17 cellular contexts compared by ENCODE assay signal in the genomic region with DNA sequence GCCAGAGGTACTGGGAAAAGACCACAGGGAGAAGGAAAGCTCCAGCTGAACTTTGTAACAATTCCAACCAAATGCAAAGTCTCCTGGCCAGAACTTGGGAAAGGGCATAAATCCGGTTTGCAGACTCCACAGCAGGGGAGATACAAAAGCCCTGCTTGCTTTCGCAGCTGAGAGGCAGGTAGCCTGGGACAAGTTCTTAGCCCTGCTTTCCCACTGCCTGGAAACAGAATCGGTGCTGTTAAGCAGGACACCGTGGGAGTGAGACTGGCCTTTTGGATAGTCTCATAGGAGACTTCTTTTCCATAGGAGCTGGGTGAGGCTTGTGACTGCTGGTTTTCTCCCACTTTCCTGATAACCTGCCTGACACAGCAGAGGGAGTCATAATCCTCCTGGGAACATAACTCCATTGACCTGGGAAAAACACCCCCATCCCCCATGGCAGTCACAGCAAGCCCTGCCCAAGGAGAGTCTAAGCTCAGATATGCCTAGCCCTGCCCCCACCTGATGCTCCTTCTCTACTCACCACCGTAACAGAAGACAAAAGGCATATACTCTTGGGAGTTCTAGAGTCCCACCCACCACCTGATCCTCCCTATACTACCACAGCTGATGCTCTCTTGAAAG.
DNase-seq lines count a peak whose midpoint lies in the region; ATAC-seq and TF ChIP-seq lines count a peak whose summit lies in the region.
"Had no signal": no experiment of that assay in that cellular context is flagged by ENCODE, and none has a peak within 500 bp of the region (broad histone marks: within the 10 kb centered on the region; RNA-seq: fewer than 3 reads in every experiment).

No MANE protein-coding gene starts in this region.

- no peaks in the 10 kb centered on the region for H3K9me3 ChIP-seq in WERI-Rb-1 (ENCODE audit: severe bottlenecking)
- H3K9me3 ChIP-seq in effector memory CD4-positive, alpha-beta T cell (ENCODE audit: control insufficient read depth, low read length), result no peaks in the 10 kb centered on the region

- H2BK15ac ChIP-seq in mesendoderm (replicated peaks; ENCODE audit: low read depth), result no peak overlapping the region

- no peak overlapping the region for H3K18ac ChIP-seq in mesendoderm (ENCODE audit: low read length)

- no peak overlapping the region for H3K9ac ChIP-seq in mesendoderm (ENCODE audit: low read length)

- no peak overlapping the region for H3K4ac ChIP-seq in mesendoderm (ENCODE audit: low read depth, low read length)

- no peak for TF ChIP-seq CTCF in WERI-Rb-1 (IDR thresholded peaks at IDR 0.05; ENCODE audit: low read depth, low read length)

- no CpG with 5 or more reads among the region's 5 CpGs for WGBS in mesendoderm (ENCODE audit: extremely low coverage, insufficient coverage, low lambda C conversion rate)

- DNase-seq in NCI-H82 (lab: John Stamatoyannopoulos, UW) (peak; percentile 46), NCI-H82 treated with DMSO at 0.1 percent for 48 hours (lab: John Stamatoyannopoulos, UW; ENCODE audit: unreplicated experiment) (no peak), WERI-Rb-1 (peak; percentile 67), mesendoderm (peak; percentile 58), NK-92 (lab: John Stamatoyannopoulos, UW; ENCODE audit: unreplicated experiment) (no peak), cerebellum (ENCODE audit: low spot score) (no peak)
- DNase-seq in effector memory CD4-positive, alpha-beta T cell, result no peak
- DNase-seq: DMS53, KG1, NCI-H1048, NCI-H1694, NCI-H226, NCI-H774, SIG-M5 had no signal

- H3K4me2 ChIP-seq in mesendoderm (ENCODE audit: low read length), result no peak overlapping the region
- H3K4me2 ChIP-seq: A549 had no signal

- H4K8ac ChIP-seq in mesendoderm (ENCODE audit: low read depth, low read length), result no peak overlapping the region

- H3K56ac ChIP-seq in mesendoderm (ENCODE audit: low read length), result no peak overlapping the region

- no peaks in the 10 kb centered on the region for H3K79me2 ChIP-seq in mesendoderm (ENCODE audit: control insufficient read depth, insufficient read depth, low read length)

- H4K5ac ChIP-seq in mesendoderm (ENCODE audit: low read length), result no peak overlapping the region

- H3K4me3 ChIP-seq in WERI-Rb-1 (ENCODE audit: low read depth, low read length) (no peak overlapping the region), mesendoderm (ENCODE audit: low read length) (no peak overlapping the region)
- no peak overlapping the region for H3K4me3 ChIP-seq in effector memory CD4-positive, alpha-beta T cell (ENCODE audit: insufficient read depth, low read depth, low read length, poor library complexity, severe bottlenecking)
- H3K4me3 ChIP-seq: A549, GM12878 had no signal

- H3K27me3 ChIP-seq in WERI-Rb-1 (ENCODE audit: insufficient read depth, low read depth, severe bottlenecking), result no peaks in the 10 kb centered on the region
- no peaks in the 10 kb centered on the region for H3K27me3 ChIP-seq in mesendoderm (ENCODE audit: insufficient read depth, low read length, poor library complexity)
- no peaks in the 10 kb centered on the region for H3K27me3 ChIP-seq in effector memory CD4-positive, alpha-beta T cell (replicated peaks; ENCODE audit: control insufficient read depth, insufficient read depth, low read length, poor library complexity, severe bottlenecking)

- no peaks in the 10 kb centered on the region for H3K36me3 ChIP-seq in WERI-Rb-1
- no peaks in the 10 kb centered on the region for H3K36me3 ChIP-seq in mesendoderm (ENCODE audit: control insufficient read depth, insufficient read depth, low read length)
- H3K36me3 ChIP-seq in effector memory CD4-positive, alpha-beta T cell (ENCODE audit: control insufficient read depth, insufficient read depth, low read length), result no peaks in the 10 kb centered on the region

- H3K79me1 ChIP-seq in mesendoderm (ENCODE audit: low read length), result no peaks in the 10 kb centered on the region

- H3K27ac ChIP-seq in WERI-Rb-1, result no peak overlapping the region
- no peak overlapping the region for H3K27ac ChIP-seq in mesendoderm (ENCODE audit: low read depth, low read length)
- no peak overlapping the region for H3K27ac ChIP-seq in effector memory CD4-positive, alpha-beta T cell (ENCODE audit: insufficient read depth, low read length, poor library complexity, severe bottlenecking)
- H3K27ac ChIP-seq: A549 had no signal

- H3K23ac ChIP-seq in mesendoderm (ENCODE audit: low read length), result no peak overlapping the region

- H2BK120ac ChIP-seq in mesendoderm (ENCODE audit: low read depth, low read length), result no peak overlapping the region

- no peak overlapping the region for H2AK5ac ChIP-seq in mesendoderm (ENCODE audit: low read length)

- H3K4me1 ChIP-seq in mesendoderm (ENCODE audit: control insufficient read depth, low read depth, low read length), result no peaks in the 10 kb centered on the region
- H3K4me1 ChIP-seq in effector memory CD4-positive, alpha-beta T cell (ENCODE audit: control insufficient read depth, insufficient read depth, low read length, poor library complexity, severe bottlenecking), result no peaks in the 10 kb centered on the region
- H3K4me1 ChIP-seq: A549 had no signal

- no peak overlapping the region for H2BK5ac ChIP-seq in mesendoderm (ENCODE audit: low read length)

- no peak for ATAC-seq in GM18511 (IDR thresholded peaks at IDR 0.05; ENCODE audit: unreplicated experiment)
- ATAC-seq: A549, GM12878 had no signal

Comparison
In these comparisons a context has a peak if more than half of its experiments do, and no peak if none do; other contexts are left out.
1. DNase-seq: peak in NCI-H82 (single experiment), WERI-Rb-1 (single experiment) and mesendoderm (single experiment); none in NCI-H82 treated with DMSO at 0.1 percent for 48 hours (single experiment), effector memory CD4-positive, alpha-beta T cell (0 of 3), NK-92 (single experiment) and cerebellum (single experiment).